Comparison of ENCODE assay signal across 17 cellular contexts in the genomic region with DNA sequence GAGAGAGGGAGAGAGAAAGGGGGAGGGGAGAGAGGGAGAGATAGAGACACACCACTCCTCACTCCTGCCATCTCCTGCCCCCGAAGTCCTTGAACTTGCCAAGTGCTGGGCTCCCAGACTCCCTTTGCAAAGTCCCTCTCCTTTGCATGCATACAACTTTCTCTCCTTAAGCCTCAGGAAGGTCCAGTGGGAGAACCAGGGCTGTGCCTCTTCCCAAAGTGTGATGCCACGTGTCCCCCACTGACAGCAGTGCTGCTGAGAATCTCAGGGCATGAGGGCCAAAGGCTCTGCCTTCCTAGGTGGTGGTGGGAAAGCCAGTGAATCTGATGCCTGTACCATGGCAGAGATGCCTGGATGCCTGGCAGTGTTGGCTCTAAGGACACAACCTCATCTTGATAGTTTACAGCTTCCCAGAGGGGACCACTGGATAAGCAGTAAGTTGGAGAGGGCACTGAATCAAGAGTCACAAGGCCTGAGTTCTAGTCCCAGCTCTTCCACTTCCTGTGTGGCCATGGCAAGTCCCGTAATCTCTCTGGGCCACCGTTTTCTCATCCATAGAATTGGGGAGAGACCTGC.
"Had no signal": no experiment of that assay in that cellular context is flagged by ENCODE, and none has a peak within 500 bp of the region (broad histone marks: within the 10 kb centered on the region; RNA-seq: fewer than 3 reads in every experiment).

No MANE protein-coding gene starts in this region.

- DNase-seq: cerebellar nuclear complex; colonic mucosa; effector CD4-positive, alpha-beta T cell; foreskin melanocyte; left ventricle myocardium superior; mesenchymal stem cell; naive B cell; small intestine; stimulated activated CD4-positive, alpha-beta T cell treated with anti-CD3 and anti-CD28 coated beads, Interleukin-2, amount 100 ng/mL, for 48 hours; stimulated activated naive CD4-positive, alpha-beta T cell treated with Interleukin-2 at 50 U/mL for 16 hours; thyroid gland had no signal

- H3K4me1 Mint-ChIP-seq: naive B cell had no signal

- H3K36me3 Mint-ChIP-seq: naive B cell had no signal

- H3K27ac Mint-ChIP-seq: naive B cell, nephron had no signal

- H3K9me3 ChIP-seq: colonic mucosa, neutrophil, thyroid gland, upper lobe of left lung had no signal

- H3K4me1 ChIP-seq: colonic mucosa, upper lobe of left lung had no signal

- H3K27me3 ChIP-seq: colonic mucosa, hepatocyte, thyroid gland, upper lobe of left lung had no signal

- H3K9me3 Mint-ChIP-seq: naive B cell, nephron had no signal

- H3K36me3 ChIP-seq: colonic mucosa, neutrophil, thyroid gland, upper lobe of left lung had no signal

- H3K27ac ChIP-seq: colonic mucosa, hepatocyte, neutrophil, thyroid gland, upper lobe of left lung had no signal

- H3K4me3 Mint-ChIP-seq: naive B cell, nephron had no signal

- H3K4me3 ChIP-seq: colonic mucosa, hepatocyte, lung, thyroid gland, upper lobe of left lung had no signal

- ATAC-seq: left colon, left ventricle myocardium superior had no signal
